In the genomic region with DNA sequence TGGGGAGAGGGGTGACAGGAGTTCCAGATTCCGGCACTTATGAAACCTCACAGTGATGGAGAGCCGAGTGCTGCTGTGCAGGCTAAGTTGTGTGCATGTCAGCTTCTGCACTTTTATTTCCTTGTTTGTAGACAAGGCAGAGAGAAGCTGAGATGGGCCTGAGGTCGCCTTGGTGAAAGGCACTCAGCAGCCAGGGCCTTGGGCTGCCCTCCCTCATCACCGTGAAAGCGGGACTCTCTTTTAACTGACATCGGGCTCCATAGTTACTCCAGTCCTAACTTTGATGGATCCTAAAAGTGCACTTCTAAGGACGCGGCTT, we compare ENCODE assay signal across 15 cellular contexts. TPM values are rescaled to one million over a fixed set of nuclear protein-coding genes. Genes with fewer than 3 reads are reported as not detected.
A peak's percentile ranks its signal among the peaks of the same experiment; 100 is the strongest.
DNase-seq lines count a peak whose midpoint lies in the region; ATAC-seq and TF ChIP-seq lines count a peak whose summit lies in the region.
"Had no signal": no experiment of that assay in that cellular context is flagged by ENCODE, and none has a peak within 500 bp of the region (broad histone marks: within the 10 kb centered on the region; RNA-seq: fewer than 3 reads in every experiment).

No MANE protein-coding gene starts in this region.

- no peaks in the 10 kb centered on the region for H3K9me3 ChIP-seq in Peyer's patch
- H3K9me3 ChIP-seq in right lobe of liver: no peaks in the 10 kb centered on the region
- no peaks in the 10 kb centered on the region for H3K9me3 ChIP-seq in transverse colon

- no peaks in the 10 kb centered on the region for H3K36me3 ChIP-seq in Peyer's patch
- no peaks in the 10 kb centered on the region for H3K36me3 ChIP-seq in right lobe of liver
- no peaks in the 10 kb centered on the region for H3K36me3 ChIP-seq in transverse colon

- intact Hi-C loops in Right ventricle myocardium inferior (cut with DNase I): no loop called here
- intact Hi-C loops in Right ventricle myocardium superior (cut with DNase I): no loop called here
- intact Hi-C loops in right lobe of liver (cut with DNase I): no loop called here
- intact Hi-C loops in transverse colon (cut with DNase I; ENCODE audit: low total_unique reads): loop anchor here (10.0 kb wide), 1 partner anchor 820 kb away; no protein-coding TSS in a partner anchor

- 30% methylated on average over 3 of the region's 8 CpGs for WGBS in right lobe of liver (ENCODE audit: insufficient coverage, low coverage, low lambda C conversion rate, missing lambda C conversion rate)
- WGBS in transverse colon (ENCODE audit: low coverage in 1 of 2), 2 donors: 58% methylated on average over 8 of the region's 8 CpGs; no CpG with 5 or more reads in 1 of the 2 donors

- no peak for TF ChIP-seq POLR2A in Peyer's patch (IDR thresholded peaks at IDR 0.05)
- TF ChIP-seq POLR2A in right lobe of liver (IDR thresholded peaks at IDR 0.05): no peak
- no peak for TF ChIP-seq POLR2A in transverse colon (IDR thresholded peaks at IDR 0.05)

- no peak for TF ChIP-seq EP300 in transverse colon (IDR thresholded peaks at IDR 0.05; ENCODE audit: low read depth)

- in situ Hi-C loops in transverse colon (cut with MboI; ENCODE audit: low pct_ligation_motif_present in 1 of 4, low pct_unique_long_range_greater_than_20kb in 1 of 4, low sequenced_read_pairs in 3 of 4): no loop called here

- ATAC-seq in Right ventricle myocardium inferior (no peak), Right ventricle myocardium superior (ENCODE audit: poor library complexity) (no peak), right lobe of liver (no peak), GM19035 (IDR thresholded peaks at IDR 0.05; ENCODE audit: unreplicated experiment) (no peak), GM21367 (IDR thresholded peaks at IDR 0.05; ENCODE audit: unreplicated experiment) (no peak)

- H3K27ac ChIP-seq in Peyer's patch (peak overlapping the region; percentile 57 to 95 (median 90)), right lobe of liver (peak overlapping the region in 2 of 3 donors; percentile 83 to 85), transverse colon (peak overlapping the region; percentile 92 to 99 (median 96))

- TF ChIP-seq CTCF in Peyer's patch (IDR thresholded peaks at IDR 0.05) (no peak), right lobe of liver (IDR thresholded peaks at IDR 0.05) (no peak), transverse colon (IDR thresholded peaks at IDR 0.05) (no peak)

- H3K27me3 ChIP-seq in Peyer's patch (no peaks in the 10 kb centered on the region), right lobe of liver (no peaks in the 10 kb centered on the region), transverse colon (no peaks in the 10 kb centered on the region)

- H3K4me1 ChIP-seq in Peyer's patch: peaks cover 0 to 98% (median 82%) of the 10 kb centered on the region in 4 donors
- H3K4me1 ChIP-seq in right lobe of liver: peaks cover 0 to 96% (median 55%) of the 10 kb centered on the region in 4 donors
- H3K4me1 ChIP-seq in transverse colon: peaks cover 87 to 100% (median 95%) of the 10 kb centered on the region in 4 donors

- DNase-seq in Right ventricle myocardium inferior (ENCODE audit: missing footprints) (peak; percentile 6), Right ventricle myocardium superior (no peak), Peyer's patch (no peak), right lobe of liver (no peak), transverse colon (no peak), SKM-1 treated with dmso at 0.1 percent for 144 hours (lab: John Stamatoyannopoulos, UW; ENCODE audit: unreplicated experiment) (no peak)
- DNase-seq: ACHN; activated gamma-delta T cell treated with Interleukin-2 at 50 U/mL for 16 hours; DMS79; IMR-90; NCI-H1930; NK-92 treated with Interleukin-12 subunit alpha and Interleukin-12 subunit beta, amount 100 ng/mL, for 24 hours had no signal

- H3K4me3 ChIP-seq in Peyer's patch (peak overlapping the region in 2 of 4 donors; percentile 1 to 28), right lobe of liver (peak overlapping the region in 1 of 3 donors; percentile 9), transverse colon (no peak overlapping the region)

RNA-seq across cellular contexts. Expression of a gene that starts 7.6 kb away (rescaled TPM):
- 531 TPM for total RNA-seq in Right ventricle myocardium inferior
- total RNA-seq in Right ventricle myocardium superior: 457 TPM
- total RNA-seq in Peyer's patch: 100 to 1,000 TPM in 2 of 4 donors, 10 to 100 TPM in 2; 49.2 to 124 (median 100) TPM
- 100 to 1,000 TPM; 433 to 721 (median 528) TPM for total RNA-seq in right lobe of liver
- total RNA-seq in transverse colon: 100 to 1,000 TPM; 156 to 406 (median 255) TPM

RNA-seq across cellular contexts. Expression of a gene that starts 15.9 kb away (rescaled TPM):
- total RNA-seq in Right ventricle myocardium inferior (31.4 TPM), Right ventricle myocardium superior (36.2 TPM), Peyer's patch (10 to 100 TPM; 16.5 to 40.2 (median 34.1) TPM), right lobe of liver (10 to 100 TPM; 17.6 to 27.0 (median 19.5) TPM), transverse colon (10 to 100 TPM; 13.3 to 38.9 (median 36.0) TPM)

RNA-seq across cellular contexts. Expression of a gene that starts 59.6 kb away (rescaled TPM):
- total RNA-seq in Right ventricle myocardium inferior (not detected), Right ventricle myocardium superior (not detected), Peyer's patch (10 to 100 TPM in 3 of 4 donors, 1 to 10 TPM in 1; 8.1 to 24.2 (median 16.3) TPM), right lobe of liver (not detected), transverse colon (1 to 10 TPM; 1.4 to 7.5 (median 4.3) TPM)
- total RNA-seq: activated CD4-positive, alpha-beta memory T cell treated with anti-CD3 and anti-CD28 coated beads for 36 hours; IMR-90 had no signal
